In genomic region chr2:39435254-39435653, GRCh38 we compare ENCODE assay signal across 8 cellular contexts. TPM values are rescaled to one million over a fixed set of nuclear protein-coding genes. Genes with fewer than 3 reads are reported as not detected.
DNase-seq lines count a peak whose midpoint lies in the region; ATAC-seq, FAIRE-seq and TF ChIP-seq lines count a peak whose summit lies in the region.

No MANE protein-coding gene starts in this region.

- no peak for TF ChIP-seq CTCF in A549 (IDR thresholded peaks at IDR 0.05)
- TF ChIP-seq CTCF in HFFc6 (IDR thresholded peaks at IDR 0.05) = no peak
- no peak for TF ChIP-seq CTCF in K562 (IDR thresholded peaks at IDR 0.05 in 2 of 3, conservative IDR thresholded peaks at IDR 0.05 in 1 of 3; ENCODE audit: insufficient read depth in 2 of 3, low read depth in 1 of 3, low read length in 3 of 3)
- TF ChIP-seq CTCF in D721Med (IDR thresholded peaks at IDR 0.05; ENCODE audit: insufficient read depth, missing control alignments) = no peak

- H3K79me2 ChIP-seq in K562 (ENCODE audit: control insufficient read depth, insufficient read depth, low read length) (peaks cover 87% of the 10 kb centered on the region), mesendoderm (ENCODE audit: control insufficient read depth, insufficient read depth, low read length) (peaks cover 49% of the 10 kb centered on the region)

- no peak overlapping the region for H3K18ac ChIP-seq in mesendoderm (ENCODE audit: low read length)

- H4K5ac ChIP-seq in mesendoderm (ENCODE audit: low read length) = no peak overlapping the region

- no peak for TF ChIP-seq EP300 in A549 (IDR thresholded peaks at IDR 0.05)
- no peak for TF ChIP-seq EP300 in K562 (IDR thresholded peaks at IDR 0.05; ENCODE audit: low read length)

- H3K4me1 ChIP-seq in A549 = peaks cover 72% of the 10 kb centered on the region
- H3K4me1 ChIP-seq in K562 (replicated peaks in 1 of 2; ENCODE audit: control insufficient read depth in 2 of 2, insufficient read depth in 2 of 2, low read length in 2 of 2) = peaks cover 26 to 45% of the 10 kb centered on the region in 2 experiments
- H3K4me1 ChIP-seq in mesendoderm (ENCODE audit: control insufficient read depth, low read depth, low read length) = peaks cover 13% of the 10 kb centered on the region

- peak overlapping the region; percentile 84 to 86; a peak in 3 of 4 replicates for H3K9ac ChIP-seq in K562 (ENCODE audit: insufficient read depth in 1 of 2, low read depth in 2 of 2, low read length in 2 of 2)
- peak overlapping the region; percentile 55 for H3K9ac ChIP-seq in mesendoderm (ENCODE audit: low read length)

- no peaks in the 10 kb centered on the region for H3K9me3 Mint-ChIP-seq in HFFc6

- H2BK15ac ChIP-seq in mesendoderm (replicated peaks; ENCODE audit: low read depth) = no peak overlapping the region

- WGBS in A549 (ENCODE audit: missing lambda C conversion rate) = 81% methylated on average over 8 of the region's 8 CpGs
- 0% methylated on average over 8 of the region's 8 CpGs for WGBS in K562 (ENCODE audit: insufficient coverage, low coverage, missing lambda C conversion rate)
- no CpG with 5 or more reads among the region's 8 CpGs for WGBS in mesendoderm (ENCODE audit: extremely low coverage, insufficient coverage, low lambda C conversion rate)

- H3K27ac ChIP-seq in A549 (peak overlapping the region in 1 of 2 experiments; percentile 14; a peak in 1 of 6 replicates), K562 (ENCODE audit: extremely low read depth, low read depth, low read length) (peak overlapping the region; percentile 89), mesendoderm (ENCODE audit: low read depth, low read length) (no peak overlapping the region)

- no peak overlapping the region for H2BK5ac ChIP-seq in mesendoderm (ENCODE audit: low read length)

- FAIRE-seq in A549 (lab: Jason Lieb, UNC) (no peak), K562 (lab: Jason Lieb, UNC) (peak; percentile 57), D721Med (lab: Jason Lieb, UNC) (no peak)

- H3K4me3 Mint-ChIP-seq in HFFc6 = peak overlapping the region; percentile 92

- in situ Hi-C loops in K562 (cut with MboI) = no loop called here

- H2AFZ ChIP-seq in K562 (ENCODE audit: low read depth, low read length) = no peak overlapping the region; the same call in 1 of the 2 replicates

- peaks cover 5% of the 10 kb centered on the region; the same call in 1 of the 3 replicates for H3K36me3 ChIP-seq in K562 (ENCODE audit: control insufficient read depth, insufficient read depth, low read length)
- H3K36me3 ChIP-seq in mesendoderm (ENCODE audit: control insufficient read depth, insufficient read depth, low read length) = no peaks in the 10 kb centered on the region

- H3K4me3 ChIP-seq in A549 (peak overlapping the region; percentile 74), K562 (peak overlapping the region; percentile 81), mesendoderm (ENCODE audit: low read length) (no peak overlapping the region)

- H4K20me1 ChIP-seq in K562 (replicated peaks; ENCODE audit: control insufficient read depth, insufficient read depth, low read length) = 0 out of 2 replicates have a peak, but pooled peaks cover 7% of the 10 kb centered on the region

- no peak for TF ChIP-seq POLR2A in A549 (IDR thresholded peaks at IDR 0.05; ENCODE audit: low read length)
- no peak for TF ChIP-seq POLR2A in K562 (conservative IDR thresholded peaks at IDR 0.05)

- peaks cover 78% of the 10 kb centered on the region for H3K4me1 Mint-ChIP-seq in HFFc6 (ENCODE audit: low read depth)

- no peaks in the 10 kb centered on the region for H3K9me3 ChIP-seq in A549
- H3K9me3 ChIP-seq in K562 (replicated peaks; ENCODE audit: control insufficient read depth, insufficient read depth, low read depth, low read length) = no peaks in the 10 kb centered on the region

- H3K9me1 ChIP-seq in K562 (ENCODE audit: control insufficient read depth, insufficient read depth, low read length) = no peaks in the 10 kb centered on the region

- H3K79me1 ChIP-seq in mesendoderm (ENCODE audit: low read length) = peaks cover 8% of the 10 kb centered on the region

- H3K4me2 ChIP-seq in A549 (peak overlapping the region; percentile 72), K562 (ENCODE audit: insufficient read depth, low read length) (peak overlapping the region; percentile 99), mesendoderm (ENCODE audit: low read length) (peak overlapping the region; percentile 49)

- peak overlapping the region; percentile 77 for H3K56ac ChIP-seq in mesendoderm (ENCODE audit: low read length)

- BruUV-seq in K562 (replicated peaks; lab: Mats Ljungman, UMichigan) = no TSS peak

- no peak overlapping the region for H2BK120ac ChIP-seq in mesendoderm (ENCODE audit: low read depth, low read length)

- POLR2A ChIA-PET in A549 (lab: Yijun Ruan, JAX) (no interaction called here), K562 (lab: Yijun Ruan, JAX) (no interaction called here)

- H3K4ac ChIP-seq in mesendoderm (ENCODE audit: low read depth, low read length) = no peak overlapping the region

- no peaks in the 10 kb centered on the region for H3K27me3 Mint-ChIP-seq in HFFc6 (ENCODE audit: insufficient read depth)

- no peak overlapping the region for H4K8ac ChIP-seq in mesendoderm (ENCODE audit: low read depth, low read length)

- TF ChIP-seq RAD21 in A549 (conservative IDR thresholded peaks at IDR 0.05 in 1 of 2, IDR thresholded peaks at IDR 0.05 in 1 of 2) (no peak), K562 (CRISPR knock-in tag; conservative IDR thresholded peaks at IDR 0.05 in 1 of 2, IDR thresholded peaks at IDR 0.05 in 1 of 2) (no peak)

- H3K23ac ChIP-seq in mesendoderm (ENCODE audit: low read length) = no peak overlapping the region

- no peak for DNase-seq in A549 (ENCODE audit: low read depth in 1 of 2, low spot score in 1 of 2)
- no peak for DNase-seq in HFFc6
- DNase-seq in K562 (ENCODE audit: extremely low read depth in 1 of 4, low spot score in 3 of 4) = peak in 3 of 4 experiments; percentile 21 to 61 (median 23)
- DNase-seq in mesendoderm = peak; percentile 45
- DNase-seq in D721Med (ENCODE audit: insufficient read length, low spot score) = no peak
- DNase-seq in left lobe of liver (ENCODE audit: low spot score) = no peak

- CTCF ChIA-PET in A549 (lab: Yijun Ruan, JAX) (no interaction called here), K562 (lab: Yijun Ruan, JAX; ENCODE audit: low intra/inter-chr PET ratio) (no interaction called here)

- H3K36me3 Mint-ChIP-seq in HFFc6 (ENCODE audit: low read depth) = 0 out of 2 replicates have a peak, but pooled peaks cover 9% of the 10 kb centered on the region

- H3K27me3 ChIP-seq in K562 (ENCODE audit: control insufficient read depth in 2 of 2, insufficient read depth in 2 of 2, low read length in 2 of 2) (no peaks in the 10 kb centered on the region), mesendoderm (ENCODE audit: insufficient read depth, low read length, poor library complexity) (no peaks in the 10 kb centered on the region)

- ATAC-seq in A549 (no peak), K562 (peak; percentile 30), left lobe of liver (no peak), GM21529 (IDR thresholded peaks at IDR 0.05; ENCODE audit: unreplicated experiment) (no peak), HG03520 (IDR thresholded peaks at IDR 0.05; ENCODE audit: unreplicated experiment) (no peak)

- peak overlapping the region; percentile 60 for H3K27ac Mint-ChIP-seq in HFFc6

- H2AK5ac ChIP-seq in mesendoderm (ENCODE audit: low read length) = no peak overlapping the region

- intact Hi-C loops in K562 (cut with micrococcal nuclease) = loop anchor here (5.0 to 10.0 kb wide), 4 partner anchors 57 to 310 kb away; partner anchors contain the start of gene SOS1

TF ChIP-seq in A549, 52 proteins besides CTCF, POLR2A, EP300 and RAD21 (continues in another document):
- no peak for TF ChIP-seq HOXB5 (CRISPR knock-in tag; IDR thresholded peaks at IDR 0.05)
- no peak for TF ChIP-seq TP53 (CRISPR knock-in tag; IDR thresholded peaks at IDR 0.05)

TF ChIP-seq in K562, 482 proteins besides CTCF, POLR2A, EP300 and RAD21 (continues in another document):
- TF ChIP-seq, protein P1, sequence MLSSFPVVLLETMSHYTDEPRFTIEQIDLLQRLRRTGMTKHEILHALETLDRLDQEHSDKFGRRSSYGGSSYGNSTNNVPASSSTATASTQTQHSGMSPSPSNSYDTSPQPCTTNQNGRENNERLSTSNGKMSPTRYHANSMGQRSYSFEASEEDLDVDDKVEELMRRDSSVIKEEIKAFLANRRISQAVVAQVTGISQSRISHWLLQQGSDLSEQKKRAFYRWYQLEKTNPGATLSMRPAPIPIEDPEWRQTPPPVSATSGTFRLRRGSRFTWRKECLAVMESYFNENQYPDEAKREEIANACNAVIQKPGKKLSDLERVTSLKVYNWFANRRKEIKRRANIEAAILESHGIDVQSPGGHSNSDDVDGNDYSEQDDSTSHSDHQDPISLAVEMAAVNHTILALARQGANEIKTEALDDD (IDR thresholded peaks at IDR 0.05) = 0 out of 2 replicates have a peak, but pooled peaks have one; percentile 38
- no peak for TF ChIP-seq NFYB (IDR thresholded peaks at IDR 0.05; ENCODE audit: extremely low read depth, insufficient read length)

RNA-seq across cellular contexts. Expression of gene MAP4K3, which starts 1.8 kb away (rescaled TPM):
- polyA plus RNA-seq in A549 (2011; rRNA removed) = 44.2 and 44.6 TPM in 2 replicates
- polyA plus RNA-seq in A549 (2012; cell fraction: cytosol; rRNA removed) = 7.4 and 8.6 TPM in 2 replicates
- 5.9 and 13.9 TPM in 2 replicates for polyA plus RNA-seq in A549 (2012; cell fraction: nucleus; rRNA removed)
- polyA plus RNA-seq in A549 (2017; fragmentation: RNase III; extraction: RNeasy Plus Mini Kit Qiagen cat#74134 plus additional on column Dnase treatment) = 15.8 to 17.9 TPM (median 17.7 TPM) in 3 replicates
- 21.3 and 22.3 TPM in 2 replicates for polyA minus RNA-seq in A549 (2011; rRNA and poly(A)+ RNA removed)
- total RNA-seq in HFFc6 (2021; fragmentation: NEBNext Ultra II Directional; extraction: Animal tissue kit (Norgen Biotek cat#: 25700)) = 10 to 100 TPM; 28.7 to 34.4 (median 30.7) TPM
- total RNA-seq in K562 (2011; cell fraction: chromatin; rRNA removed; ENCODE audit: low replicate concordance) = 73.1 and 225 TPM in 2 replicates
- 23.2 and 29.0 TPM in 2 replicates for total RNA-seq in K562 (2011; cell fraction: nucleolus; rRNA removed)
- total RNA-seq in K562 (2011; cell fraction: nucleoplasm; rRNA removed) = 73.0 and 112 TPM in 2 replicates
- total RNA-seq in K562 (2014; rRNA removed) = 22.6 and 24.4 TPM in 2 replicates
- total RNA-seq in K562 (2014; rRNA removed; fragmentation: Illumina TruSeq; extraction: Trizol) = 27.8 and 30.0 TPM in 2 replicates
- total RNA-seq in K562 (2015; rRNA removed; fragmentation: Illumina TruSeq; extraction: Trizol) = 22.1 and 27.0 TPM in 2 replicates
- total RNA-seq in K562 (2021) = 16.9 and 22.2 TPM in 2 replicates
- polyA plus RNA-seq in K562 (2011; rRNA removed) = 16.6 and 18.0 TPM in 2 replicates
- 1.5 and 4.2 TPM in 2 replicates for polyA plus RNA-seq in K562 (2011; cell fraction: cytosol; rRNA removed)
- 22.8 and 28.7 TPM in 2 replicates for polyA plus RNA-seq in K562 (2011; cell fraction: nucleus; rRNA removed)
- polyA plus RNA-seq in K562 (2012) = 8.7 and 10.2 TPM in 2 replicates
- polyA plus RNA-seq in K562 (2014; fragmentation: Illumina TruSeq; extraction: Trizol) = 10.6 and 13.4 TPM in 2 replicates
- polyA plus RNA-seq in K562 (2014; fragmentation: Nextera tagmentation; extraction: Ambion mirVana) = 1 to 10 TPM; 3.1 to 4.4 TPM
- polyA plus RNA-seq in K562 (2014; rRNA removed) = 8.2 and 11.7 TPM in 2 replicates
- polyA minus RNA-seq in K562 (2011; rRNA and poly(A)+ RNA removed) = 40.5 and 51.3 TPM in 2 replicates
- 6.9 and 14.5 TPM in 2 replicates for polyA minus RNA-seq in K562 (2011; cell fraction: cytosol; rRNA and poly(A)+ RNA removed)
- 48.7 and 81.2 TPM in 2 replicates for polyA minus RNA-seq in K562 (2011; cell fraction: nucleus; rRNA and poly(A)+ RNA removed)
- polyA plus RNA-seq in mesendoderm (2013, experiment 1 of 2) = 24.1 TPM
- polyA plus RNA-seq in mesendoderm (2013, experiment 2 of 2) = 25.5 TPM
- 12.8 TPM for total RNA-seq in left lobe of liver

Comparison
In these comparisons a context has a peak if more than half of its experiments do, and no peak if none do; other contexts are left out.
1. DNase-seq: peak in K562 (3 of 4) and mesendoderm (single experiment); none in A549 (0 of 2), HFFc6 (single experiment), D721Med (single experiment) and left lobe of liver (single experiment).
2. H3K4me2 ChIP-seq: peak in every context shown above with its lines; median percentile 99 in K562; 72 in A549; 49 in mesendoderm.